8 cellular contexts compared by ENCODE assay signal in genomic region chr6:160137989-160138835, GRCh38. TPM values are rescaled to one million over a fixed set of nuclear protein-coding genes. Genes with fewer than 3 reads are reported as not detected.
DNase-seq lines count a peak whose midpoint lies in the region; ATAC-seq, FAIRE-seq and TF ChIP-seq lines count a peak whose summit lies in the region.

No MANE protein-coding gene starts in this region.

- H3K9me3 ChIP-seq in psoas muscle, result no peaks in the 10 kb centered on the region

- intact Hi-C loops in psoas muscle (cut with DNase I), result loop anchor here (1.0 to 5.0 kb wide), 3 partner anchors 159 to 319 kb away; no protein-coding TSS in a partner anchor

- peak; percentile 67 for DNase-seq in AG08396 (ENCODE audit: low spot score)
- peak; percentile 60 for DNase-seq in RCC 7860 (ENCODE audit: low spot score)
- peak; percentile 21 for DNase-seq in activated T-helper 9 cell treated with anti-CD3 and anti-CD28 coated beads, Interleukin-2, amount 50 U/mL, for 16 hours (ENCODE audit: low read depth)
- DNase-seq in globus pallidus (ENCODE audit: low spot score), result peak; percentile 15
- no peak for DNase-seq in psoas muscle
- DNase-seq in 8988T, result no peak

- no peaks in the 10 kb centered on the region for H3K27me3 ChIP-seq in psoas muscle (ENCODE audit: insufficient read depth in 3 of 3, low read length in 2 of 3)

- peak; percentile 63 for FAIRE-seq in RCC 7860 (lab: Jason Lieb, UNC)

- TF ChIP-seq CTCF in psoas muscle (IDR thresholded peaks at IDR 0.05), result peak; percentile 71

- H3K27ac ChIP-seq in psoas muscle, result no peak overlapping the region

- H3K4me3 ChIP-seq in psoas muscle, result no peak overlapping the region

- ATAC-seq in GM18508 (IDR thresholded peaks at IDR 0.05; ENCODE audit: insufficient read depth, unreplicated experiment) (peak; percentile 61), HG03432 (IDR thresholded peaks at IDR 0.05; ENCODE audit: unreplicated experiment) (peak; percentile 77), psoas muscle (peak; percentile 59 to 83 (median 66))

- H3K4me1 ChIP-seq in psoas muscle, result no peaks in the 10 kb centered on the region

- 55 to 64% (median 61%) methylated on average over 8 of the region's 8 CpGs for WGBS in psoas muscle, 3 donors

- H3K36me3 ChIP-seq in psoas muscle (ENCODE audit: insufficient read depth in 1 of 2, low read depth in 1 of 2), result peaks cover 0 to 3% of the 10 kb centered on the region in 2 donors

RNA-seq across cellular contexts. Expression of gene SLC22A1, which starts 16.6 kb away (rescaled TPM):
- 1 to 10 TPM in 3 of 4 donors, under 1 TPM in 1; 0.89 to 3.3 (median 2.3) TPM for total RNA-seq in psoas muscle
- under 1 TPM; 0.17 to 0.45 (median 0.23) TPM for polyA plus RNA-seq in psoas muscle

Comparison
In these comparisons a context has a peak if more than half of its experiments do, and no peak if none do; other contexts are left out.
1. DNase-seq: peak in AG08396 (single experiment), RCC 7860 (single experiment), activated T-helper 9 cell treated with anti-CD3 and anti-CD28 coated beads, Interleukin-2, amount 50 U/mL, for 16 hours (single experiment) and globus pallidus (single experiment); none in psoas muscle (0 of 2) and 8988T (single experiment).
2. Peak in every context shown above with its lines, with median percentiles within 50 percentile points of each other: ATAC-seq.